Comparison of ENCODE assay signal across 1 cellular context in genomic region chr5:69369369-69370121, GRCh38.
A peak's percentile ranks its signal among the peaks of the same experiment; 100 is the strongest.
TF ChIP-seq lines count a peak whose summit lies in the region.

Gene AK6, minus strand, starts transcription at chr5:69369520. Its CDS starts 30 bp downstream, at chr5:69369490.
A gene with protein sequence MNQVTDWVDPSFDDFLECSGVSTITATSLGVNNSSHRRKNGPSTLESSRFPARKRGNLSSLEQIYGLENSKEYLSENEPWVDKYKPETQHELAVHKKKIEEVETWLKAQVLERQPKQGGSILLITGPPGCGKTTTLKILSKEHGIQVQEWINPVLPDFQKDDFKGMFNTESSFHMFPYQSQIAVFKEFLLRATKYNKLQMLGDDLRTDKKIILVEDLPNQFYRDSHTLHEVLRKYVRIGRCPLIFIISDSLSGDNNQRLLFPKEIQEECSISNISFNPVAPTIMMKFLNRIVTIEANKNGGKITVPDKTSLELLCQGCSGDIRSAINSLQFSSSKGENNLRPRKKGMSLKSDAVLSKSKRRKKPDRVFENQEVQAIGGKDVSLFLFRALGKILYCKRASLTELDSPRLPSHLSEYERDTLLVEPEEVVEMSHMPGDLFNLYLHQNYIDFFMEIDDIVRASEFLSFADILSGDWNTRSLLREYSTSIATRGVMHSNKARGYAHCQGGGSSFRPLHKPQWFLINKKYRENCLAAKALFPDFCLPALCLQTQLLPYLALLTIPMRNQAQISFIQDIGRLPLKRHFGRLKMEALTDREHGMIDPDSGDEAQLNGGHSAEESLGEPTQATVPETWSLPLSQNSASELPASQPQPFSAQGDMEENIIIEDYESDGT (plus strand): TSS chr5:69369818. CDS start chr5:69372209, 2,391 bp downstream.
Gene TAF9, minus strand, starts transcription at chr5:69369520. Its CDS starts 3,783 bp downstream, at chr5:69365737.

TF ChIP-seq in HEK293, 187 proteins besides CTCF, POLR2A, EP300 and RAD21 (continued from another document and continues in another):
- TF ChIP-seq ZNF518A (tag by site-specific recombination; conservative IDR thresholded peaks at IDR 0.05; ENCODE audit: low read depth) (peak; percentile 63), ZNF501 (tag by site-specific recombination; IDR thresholded peaks at IDR 0.05) (peak; percentile 90), ZNF792 (tag by site-specific recombination; IDR thresholded peaks at IDR 0.05) (no peak), ZNF670 (tag by site-specific recombination; IDR thresholded peaks at IDR 0.05; ENCODE audit: low read depth) (no peak), ZNF426 (tag by site-specific recombination; IDR thresholded peaks at IDR 0.05) (no peak), ZNF664 (tag by site-specific recombination; IDR thresholded peaks at IDR 0.05) (no peak), TSHZ1 (tag by site-specific recombination; IDR thresholded peaks at IDR 0.05; ENCODE audit: borderline replicate concordance) (peak; percentile 18; the same call in 1 of the 2 replicates), ZBTB6 (tag by site-specific recombination; IDR thresholded peaks at IDR 0.05) (no peak), SCRT2 (tag by site-specific recombination; IDR thresholded peaks at IDR 0.05) (peak; percentile 93), ZNF488 (tag by site-specific recombination; IDR thresholded peaks at IDR 0.05) (no peak), ZNF639 (tag by site-specific recombination; IDR thresholded peaks at IDR 0.05) (peak; percentile 77), ZNF211 (tag by site-specific recombination; IDR thresholded peaks at IDR 0.05; ENCODE audit: low read depth) (no peak), ZNF600 (tag by site-specific recombination; IDR thresholded peaks at IDR 0.05) (peak; percentile 30; the same call in 1 of the 2 replicates), INSM2 (tag by site-specific recombination; IDR thresholded peaks at IDR 0.05) (peak; percentile 79), ZNF677 (tag by site-specific recombination; IDR thresholded peaks at IDR 0.05) (no peak), GLIS2 (tag by site-specific recombination; IDR thresholded peaks at IDR 0.05) (peak; percentile 98), ZNF530 (tag by site-specific recombination; IDR thresholded peaks at IDR 0.05; ENCODE audit: low read depth) (0 out of 2 replicates have a peak, but pooled peaks have one; percentile 31), KLF10 (tag by site-specific recombination; IDR thresholded peaks at IDR 0.05) (peak; percentile 89), WT1 (tag by site-specific recombination; IDR thresholded peaks at IDR 0.05) (peak; percentile 85), YY2 (tag by site-specific recombination; IDR thresholded peaks at IDR 0.05) (peak; percentile 96), BCL11B (tag by site-specific recombination; IDR thresholded peaks at IDR 0.05; ENCODE audit: low read depth) (no peak; the same call in 1 of the 2 replicates), KLF8 (tag by site-specific recombination; IDR thresholded peaks at IDR 0.05) (peak; percentile 97), KLF9 (tag by site-specific recombination; IDR thresholded peaks at IDR 0.05; ENCODE audit: low read depth) (peak; percentile 83), EGR2 (tag by site-specific recombination; IDR thresholded peaks at IDR 0.05; ENCODE audit: low read depth) (0 out of 2 replicates have a peak, but pooled peaks have one; percentile 37), ZNF416 (tag by site-specific recombination; IDR thresholded peaks at IDR 0.05) (no peak), ZNF707 (tag by site-specific recombination; IDR thresholded peaks at IDR 0.05) (no peak), ZBTB26 (tag by site-specific recombination; optimal IDR thresholded peaks at IDR 0.05) (peak; percentile 87), ZNF202 (tag by site-specific recombination; IDR thresholded peaks at IDR 0.05; ENCODE audit: borderline replicate concordance) (no peak), ZBTB10 (tag by site-specific recombination; IDR thresholded peaks at IDR 0.05) (peak; percentile 28; the same call in 1 of the 2 replicates)
- TF ChIP-seq, protein P1, sequence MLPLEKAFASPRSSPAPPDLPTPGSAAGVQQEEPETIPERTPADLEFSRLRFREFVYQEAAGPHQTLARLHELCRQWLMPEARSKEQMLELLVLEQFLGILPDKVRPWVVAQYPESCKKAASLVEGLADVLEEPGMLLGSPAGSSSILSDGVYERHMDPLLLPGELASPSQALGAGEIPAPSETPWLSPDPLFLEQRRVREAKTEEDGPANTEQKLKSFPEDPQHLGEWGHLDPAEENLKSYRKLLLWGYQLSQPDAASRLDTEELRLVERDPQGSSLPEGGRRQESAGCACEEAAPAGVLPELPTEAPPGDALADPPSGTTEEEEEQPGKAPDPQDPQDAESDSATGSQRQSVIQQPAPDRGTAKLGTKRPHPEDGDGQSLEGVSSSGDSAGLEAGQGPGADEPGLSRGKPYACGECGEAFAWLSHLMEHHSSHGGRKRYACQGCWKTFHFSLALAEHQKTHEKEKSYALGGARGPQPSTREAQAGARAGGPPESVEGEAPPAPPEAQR (tag by site-specific recombination; IDR thresholded peaks at IDR 0.05): peak; percentile 65; the same call in 1 of the 2 replicates
